Comparison of ENCODE assay signal across 8 cellular contexts in genomic region chr15:70096215-70096974, GRCh38. TPM values are rescaled to one million over a fixed set of nuclear protein-coding genes. Genes with fewer than 3 reads are reported as not detected.
DNase-seq lines count a peak whose midpoint lies in the region; ATAC-seq, FAIRE-seq and TF ChIP-seq lines count a peak whose summit lies in the region.

No MANE protein-coding gene starts in this region.

- DNase-seq in A549 (ENCODE audit: low read depth in 1 of 2, low spot score in 1 of 2) (peak; percentile 31 to 73), adrenal gland (peak in 6 of 7 donors; percentile 26 to 67 (median 52))
- DNase-seq in stimulated activated CD4-positive, alpha-beta T cell treated with anti-CD3 and anti-CD28 coated beads, Interleukin-12 subunit alpha, Interleukin-12 subunit beta, amount 100 ng/mL, for 24 hours (ENCODE audit: low read depth in 2 of 2), result peak; percentile 34 to 58

- H3K4me3 ChIP-seq in A549 (peak overlapping the region; percentile 72), adrenal gland (peak overlapping the region; percentile 32 to 93 (median 68)), iPS-18c (ENCODE audit: insufficient read depth, low read depth, low read length) (peak overlapping the region; percentile 89)

- H3K4me2 ChIP-seq in A549, result peak overlapping the region; percentile 99

- ATAC-seq in A549, result no peak
- ATAC-seq in HG03097 (IDR thresholded peaks at IDR 0.05; ENCODE audit: low FRiP score, unreplicated experiment), result no peak
- ATAC-seq in HG03442 (IDR thresholded peaks at IDR 0.05; ENCODE audit: unreplicated experiment), result no peak

- POLR2A ChIA-PET in A549 (lab: Yijun Ruan, JAX), result interaction anchor here (1.2 to 2.5 kb wide), 3 partner anchors 370 to 634 kb away, joined by 4 to 6 read pairs (median 5); no protein-coding TSS in a partner anchor

- CTCF ChIA-PET in A549 (lab: Yijun Ruan, JAX), result interaction anchor here (0.9 to 3.7 kb wide), 11 partner anchors 10 to 620 kb away, joined by 3 to 35 read pairs (median 5); no protein-coding TSS in a partner anchor

- peaks cover 37% of the 10 kb centered on the region for H3K4me1 ChIP-seq in A549
- H3K4me1 ChIP-seq in adrenal gland (replicated peaks in 1 of 2), result peaks cover 35 to 71% of the 10 kb centered on the region in 2 donors

- no peak for TF ChIP-seq CTCF in A549 (IDR thresholded peaks at IDR 0.05)
- TF ChIP-seq CTCF in adrenal gland (IDR thresholded peaks at IDR 0.05), result no peak

- FAIRE-seq in A549 (lab: Jason Lieb, UNC), result no peak

- peak overlapping the region; percentile 73 to 82 for H3K27ac ChIP-seq in A549
- peak overlapping the region in 4 of 5 donors; percentile 69 to 97 (median 94) for H3K27ac ChIP-seq in adrenal gland

- no peaks in the 10 kb centered on the region for H3K36me3 ChIP-seq in adrenal gland (replicated peaks in 1 of 2)

- intact Hi-C loops in adrenal gland (cut with DNase I), result loop anchor here in 1 of 2 donors (10.0 kb wide), 1 partner anchor 372 kb away; no protein-coding TSS in a partner anchor

- H3K27me3 ChIP-seq in adrenal gland, result no peaks in the 10 kb centered on the region

- TF ChIP-seq RAD21 in A549 (conservative IDR thresholded peaks at IDR 0.05 in 1 of 2, IDR thresholded peaks at IDR 0.05 in 1 of 2), result 0 out of 5 replicates have a peak, but pooled peaks of 1 of the 2 experiments have one; percentile 9

- TF ChIP-seq EP300 in A549 (IDR thresholded peaks at IDR 0.05), result no peak

- H3K9me3 ChIP-seq in A549, result no peaks in the 10 kb centered on the region
- H3K9me3 ChIP-seq in adrenal gland (replicated peaks in 1 of 3), result no peaks in the 10 kb centered on the region
- no peaks in the 10 kb centered on the region for H3K9me3 ChIP-seq in iPS-18c (ENCODE audit: control insufficient read depth, insufficient read depth, low read length)

- TF ChIP-seq POLR2A in A549 (IDR thresholded peaks at IDR 0.05; ENCODE audit: low read length) (no peak), GM19193 (IDR thresholded peaks at IDR 0.05; ENCODE audit: extremely low read depth, insufficient read depth, insufficient read length) (peak; percentile 42), Raji (IDR thresholded peaks at IDR 0.05; ENCODE audit: insufficient read depth, low read depth, low read length) (peak; percentile 31; the same call in 1 of the 2 replicates), adrenal gland (IDR thresholded peaks at IDR 0.05) (no peak)

- WGBS in A549 (ENCODE audit: missing lambda C conversion rate), result 4% methylated on average over 31 of the region's 61 CpGs
- WGBS in adrenal gland, 4 donors, result 0 to 1% (median 0%) methylated on average over 8 to 61 of the region's 61 CpGs

TF ChIP-seq in A549, 52 proteins besides CTCF, POLR2A, EP300 and RAD21:
- TF ChIP-seq ELK1 (IDR thresholded peaks at IDR 0.05; ENCODE audit: low read depth, low read length), result no peak
- no peak; a peak in 1 of 5 replicates for TF ChIP-seq JUN (IDR thresholded peaks at IDR 0.05)
- no peak for TF ChIP-seq CBX8 (IDR thresholded peaks at IDR 0.05)
- TF ChIP-seq BHLHE40 (IDR thresholded peaks at IDR 0.05; ENCODE audit: low read depth, low read length), result no peak
- TF ChIP-seq ESRRA (IDR thresholded peaks at IDR 0.05; ENCODE audit: borderline replicate concordance, low read length), result no peak
- TF ChIP-seq TP53 (CRISPR knock-in tag; IDR thresholded peaks at IDR 0.05), result no peak
- no peak for TF ChIP-seq CBX2 (IDR thresholded peaks at IDR 0.05; ENCODE audit: borderline replicate concordance, low read depth)
- TF ChIP-seq PBX3 (IDR thresholded peaks at IDR 0.05), result no peak
- TF ChIP-seq MAZ (IDR thresholded peaks at IDR 0.05; ENCODE audit: borderline replicate concordance, low read depth, low read length), result no peak
- no peak for TF ChIP-seq KDM1A (IDR thresholded peaks at IDR 0.05; ENCODE audit: low read depth)
- TF ChIP-seq HOXB13 (CRISPR knock-in tag; IDR thresholded peaks at IDR 0.05; ENCODE audit: low read depth), result no peak

RNA-seq across cellular contexts. Expression of gene TLE3, which starts 1.3 kb away (rescaled TPM):
- polyA plus RNA-seq in A549 (2011; rRNA removed) (4.6 and 6.6 TPM in 2 replicates), A549 (2017; fragmentation: RNase III; extraction: RNeasy Plus Mini Kit Qiagen cat#74134 plus additional on column Dnase treatment) (5.3 to 5.7 TPM (median 5.5 TPM) in 3 replicates), adrenal gland (10 to 100 TPM in 2 of 3 donors, 1 to 10 TPM in 1; 5.5 to 24.9 (median 10.9) TPM)
- 6.7 and 9.5 TPM in 2 replicates for polyA plus RNA-seq in A549 (2012; cell fraction: cytosol; rRNA removed)
- polyA plus RNA-seq in A549 (2012; cell fraction: nucleus; rRNA removed), result 17.4 and 28.4 TPM in 2 replicates
- 11.0 and 13.6 TPM in 2 replicates for polyA minus RNA-seq in A549 (2011; rRNA and poly(A)+ RNA removed)
- 10 to 100 TPM in 7 of 8 donors, 1 to 10 TPM in 1; 6.5 to 73.3 (median 40.4) TPM for total RNA-seq in adrenal gland

Comparison
In these comparisons a context has a peak if more than half of its experiments do, and no peak if none do; other contexts are left out.
1. POLR2A ChIP-seq: peak in GM19193 (single experiment) and Raji (single experiment); none in A549 (single experiment) and adrenal gland (0 of 2).
2. Peak in every context shown above with its lines, with median percentiles within 50 percentile points of each other: DNase-seq and H3K4me3 ChIP-seq.